In genomic region chr9:90842378-90842777, GRCh38 we compare ENCODE assay signal across 23 cellular contexts. TPM values are rescaled to one million over a fixed set of nuclear protein-coding genes. Genes with fewer than 3 reads are reported as not detected.
DNase-seq lines count a peak whose midpoint lies in the region; ATAC-seq, FAIRE-seq and TF ChIP-seq lines count a peak whose summit lies in the region.
"Had no signal": no experiment of that assay in that cellular context is flagged by ENCODE, and none has a peak within 500 bp of the region (broad histone marks: within the 10 kb centered on the region; RNA-seq: fewer than 3 reads in every experiment).

No MANE protein-coding gene starts in this region.

- H2AK5ac ChIP-seq in IMR-90 (ENCODE audit: low read depth, low read length): no peak overlapping the region

- TF ChIP-seq POLR2A in HepG2 (IDR thresholded peaks at IDR 0.05; ENCODE audit: insufficient read depth in 1 of 2, low read depth in 2 of 2, low read length in 2 of 2): no peak
- no peak for TF ChIP-seq POLR2A in right lobe of liver (IDR thresholded peaks at IDR 0.05)
- no peak for TF ChIP-seq POLR2A in IMR-90 (IDR thresholded peaks at IDR 0.05; ENCODE audit: low read depth, low read length)
- no peak for TF ChIP-seq POLR2A in erythroblast (IDR thresholded peaks at IDR 0.05; ENCODE audit: low read length)

- FAIRE-seq in HepG2 (lab: Jason Lieb, UNC): no peak
- FAIRE-seq: D721Med had no signal

- no TSS peak for BruUV-seq in HepG2 (replicated peaks; lab: Mats Ljungman, UMichigan)
- no TSS peak for BruUV-seq in IMR-90 (replicated peaks; lab: Mats Ljungman, UMichigan)

- DNase-seq in HepG2 (ENCODE audit: low spot score) (no peak), right lobe of liver (no peak), IMR-90 (no peak), erythroblast (lab: John Stamatoyannopoulos, UW) (peak; percentile 7 to 35), HT-29 (ENCODE audit: low spot score) (no peak), medulla oblongata (ENCODE audit: extremely low spot score) (no peak)
- DNase-seq: 8988T; ACHN; CD4-positive, alpha-beta T cell; NCI-H1105 treated with DMSO at 0.1 percent for 48 hours; NCI-H146; NCI-H2029; NCI-H446 treated with DMSO at 0.1 percent for 48 hours; NCI-H526; NCI-H82; PC-9 had no signal

- no peaks in the 10 kb centered on the region for H3K79me2 ChIP-seq in HepG2 (ENCODE audit: insufficient read depth, low read length)

- POLR2A ChIA-PET in HepG2 (lab: Yijun Ruan, JAX): no interaction called here
- POLR2A ChIA-PET in IMR-90 (lab: Charles Lee; ENCODE audit: unreplicated experiment): no interaction called here

- H3K23ac ChIP-seq in IMR-90 (ENCODE audit: low read depth, low read length): no peak overlapping the region

- H3K9ac ChIP-seq in HepG2 (ENCODE audit: insufficient read depth, low read depth, low read length) (no peak overlapping the region), IMR-90 (ENCODE audit: low read depth, low read length) (no peak overlapping the region)

- TF ChIP-seq CTCF in HepG2 (CRISPR knock-in tag; IDR thresholded peaks at IDR 0.05) (no peak), right lobe of liver (IDR thresholded peaks at IDR 0.05) (no peak), IMR-90 (conservative IDR thresholded peaks at IDR 0.05; ENCODE audit: low read depth, low read length) (no peak)

- H2BK15ac ChIP-seq in IMR-90 (ENCODE audit: low read depth, low read length): no peak overlapping the region

- intact Hi-C loops in HepG2 (cut with micrococcal nuclease; ENCODE audit: unreplicated experiment): no loop called here
- intact Hi-C loops in right lobe of liver (cut with DNase I): no loop called here
- intact Hi-C loops in IMR-90 (cut with micrococcal nuclease): no loop called here

- no peak overlapping the region for H2AK9ac ChIP-seq in IMR-90 (replicated peaks; ENCODE audit: low read depth, low read length, poor library complexity)

- TF ChIP-seq EP300 in HepG2 (IDR thresholded peaks at IDR 0.05; ENCODE audit: low read depth in 2 of 2, low read length in 2 of 2): no peak
- TF ChIP-seq EP300 in HepG2 (CRISPR knock-in tag; IDR thresholded peaks at IDR 0.05; ENCODE audit: borderline replicate concordance): no peak

- peaks cover 3% of the 10 kb centered on the region; the same call in 1 of the 2 replicates for H3K9me1 ChIP-seq in IMR-90 (ENCODE audit: insufficient read depth, low read length)

- H3K14ac ChIP-seq in IMR-90 (replicated peaks; ENCODE audit: low read depth, low read length): no peak overlapping the region

- H3K4me3 ChIP-seq in HepG2 (replicated peaks in 1 of 3; ENCODE audit: insufficient read depth in 1 of 3, low read depth in 2 of 3, low read length in 3 of 3) (no peak overlapping the region), right lobe of liver (no peak overlapping the region), IMR-90 (ENCODE audit: insufficient read depth, low read depth, low read length) (no peak overlapping the region)
- H3K4me3 ChIP-seq: PC-9, SJSA1 had no signal

- TF ChIP-seq RAD21 in HepG2 (CRISPR knock-in tag; IDR thresholded peaks at IDR 0.05) (no peak), IMR-90 (IDR thresholded peaks at IDR 0.05; ENCODE audit: low read length) (no peak)

- H3K18ac ChIP-seq in IMR-90 (ENCODE audit: low read depth, low read length): no peak overlapping the region

- H3K4me2 ChIP-seq in HepG2 (ENCODE audit: low read depth, low read length) (no peak overlapping the region), IMR-90 (ENCODE audit: low read depth, low read length) (no peak overlapping the region)
- H3K4me2 ChIP-seq: PC-9 had no signal

- dilution Hi-C loops in IMR-90 (cut with HindIII; ENCODE audit: low sequenced_read_pairs, unreplicated experiment): no loop called here

- CTCF ChIA-PET in HepG2 (lab: Yijun Ruan, JAX; ENCODE audit: low intra/inter-chr PET ratio, low total read pairs): no interaction called here
- CTCF ChIA-PET in IMR-90 (lab: Yijun Ruan, JAX): no interaction called here

- H4K20me1 ChIP-seq in HepG2 (ENCODE audit: insufficient read depth, low read length): no peaks in the 10 kb centered on the region
- no peaks in the 10 kb centered on the region for H4K20me1 ChIP-seq in IMR-90 (ENCODE audit: insufficient read depth, low read length)

- H4K91ac ChIP-seq in IMR-90 (ENCODE audit: insufficient read depth, low read depth, low read length): no peak overlapping the region

- no peak overlapping the region for H2AFZ ChIP-seq in HepG2 (ENCODE audit: low read length)
- H2AFZ ChIP-seq in IMR-90 (replicated peaks; ENCODE audit: low read length, poor library complexity): no peak overlapping the region
- H2AFZ ChIP-seq: PC-9 had no signal

- H3K27me3 ChIP-seq in HepG2 (ENCODE audit: control insufficient read depth in 1 of 2, insufficient read depth in 2 of 2, low read length in 2 of 2) (no peaks in the 10 kb centered on the region; a peak in 1 of 5 replicates), right lobe of liver (no peaks in the 10 kb centered on the region), IMR-90 (ENCODE audit: control insufficient read depth, insufficient read depth, low read length) (no peaks in the 10 kb centered on the region; the same call in 1 of the 2 replicates)
- H3K27me3 ChIP-seq: SJSA1 had no signal

- WGBS in HepG2 (ENCODE audit: low lambda C conversion rate): 56% methylated on average over 4 of the region's 4 CpGs
- WGBS in right lobe of liver (ENCODE audit: insufficient coverage, low coverage, low lambda C conversion rate, missing lambda C conversion rate): 86% methylated on average over 4 of the region's 4 CpGs
- WGBS in IMR-90 (ENCODE audit: extremely low coverage in 2 of 2, insufficient read length in 1 of 2), 2 experiments: 90 to 100% methylated on average over 2 to 3 of the region's 4 CpGs

- H3K27ac ChIP-seq in HepG2 (ENCODE audit: extremely low read length, insufficient read depth, low read length): no peak overlapping the region
- H3K27ac ChIP-seq in right lobe of liver: no peak overlapping the region
- no peak overlapping the region for H3K27ac ChIP-seq in IMR-90 (ENCODE audit: insufficient read depth, low read length)
- H3K27ac ChIP-seq: PC-9, SJSA1 had no signal

- no peak overlapping the region for H2BK120ac ChIP-seq in IMR-90 (ENCODE audit: low read depth, low read length)

- no peak overlapping the region for H4K8ac ChIP-seq in IMR-90 (ENCODE audit: low read depth in 2 of 2, low read length in 2 of 2)

- in situ Hi-C loops in HepG2 (cut with HindIII; ENCODE audit: extremely low pct_ligation_motif_present, low pct_unique_long_range_greater_than_20kb) (no loop called here), IMR-90 (cut with MboI; ENCODE audit: low sequenced_read_pairs) (no loop called here)

- H2BK5ac ChIP-seq in IMR-90 (ENCODE audit: low read depth, low read length, poor library complexity, severe bottlenecking): peak overlapping the region; percentile 51

- H2BK20ac ChIP-seq in IMR-90 (ENCODE audit: low read depth, low read length): no peak overlapping the region

- peaks cover 11% of the 10 kb centered on the region for H3K9me3 ChIP-seq in HepG2 (ENCODE audit: low read length)
- no peaks in the 10 kb centered on the region for H3K9me3 ChIP-seq in right lobe of liver
- H3K9me3 ChIP-seq in IMR-90 (ENCODE audit: control insufficient read depth, insufficient read depth, low read length): no peaks in the 10 kb centered on the region

- H3K4ac ChIP-seq in IMR-90 (ENCODE audit: low read depth, low read length): no peak overlapping the region

- ATAC-seq in HepG2 (no peak), right lobe of liver (no peak), IMR-90 (ENCODE audit: low read depth) (no peak), HG03565 (IDR thresholded peaks at IDR 0.05; ENCODE audit: unreplicated experiment) (no peak)
- ATAC-seq: Right ventricle myocardium inferior, T-cell had no signal

- H3K36me3 ChIP-seq in HepG2 (replicated peaks in 1 of 2; ENCODE audit: control insufficient read depth in 1 of 2, insufficient read depth in 2 of 2, low read length in 2 of 2) (no peaks in the 10 kb centered on the region), right lobe of liver (no peaks in the 10 kb centered on the region), IMR-90 (ENCODE audit: control insufficient read depth, insufficient read depth, low read length) (no peaks in the 10 kb centered on the region)
- H3K36me3 ChIP-seq: SJSA1 had no signal

- H4K5ac ChIP-seq in IMR-90 (ENCODE audit: low read depth, low read length): no peak overlapping the region

- no peak overlapping the region for H3K56ac ChIP-seq in IMR-90 (ENCODE audit: extremely low read depth, insufficient read depth, low read length)

- H3K4me1 ChIP-seq in HepG2 (ENCODE audit: insufficient read depth, low read length) (no peaks in the 10 kb centered on the region), right lobe of liver (no peaks in the 10 kb centered on the region), IMR-90 (ENCODE audit: control insufficient read depth, insufficient read depth, low read length) (no peaks in the 10 kb centered on the region)

- no peaks in the 10 kb centered on the region for H3K79me1 ChIP-seq in IMR-90 (ENCODE audit: low read depth in 1 of 2, low read length in 2 of 2)

RNA-seq across cellular contexts. Expression of gene SYK, which starts 40.8 kb away (rescaled TPM):
- total RNA-seq in HepG2 (2016; rRNA removed; fragmentation: Illumina TruSeq; extraction: Trizol) (not detected in 2 replicates), right lobe of liver (10 to 100 TPM in 1 of 6 experiments, 1 to 10 TPM in 5; 3.0 to 10.9 (median 3.7) TPM), IMR-90 (2012; rRNA removed) (not detected in 2 replicates)
- not detected in 2 replicates for total RNA-seq in HepG2 (2016; cell fraction: cytosol; rRNA removed; fragmentation: Illumina TruSeq; extraction: Trizol; ENCODE audit: low read depth)
- not detected in 2 replicates for total RNA-seq in HepG2 (2016; cell fraction: insoluble cytoplasmic fraction; rRNA removed; fragmentation: Illumina TruSeq; extraction: Trizol)
- not detected in 2 replicates for total RNA-seq in HepG2 (2016; cell fraction: membrane; rRNA removed; fragmentation: Illumina TruSeq; extraction: Trizol)
- total RNA-seq in HepG2 (2016; cell fraction: nucleus; rRNA removed; fragmentation: Illumina TruSeq; extraction: Trizol): not detected in 2 replicates
- polyA plus RNA-seq in HepG2 (2011; rRNA removed) (not detected in 2 replicates), IMR-90 (2012; rRNA removed) (not detected in 2 replicates)
- not detected in 2 replicates for polyA plus RNA-seq in HepG2 (2011; cell fraction: cytosol; rRNA removed)
- polyA plus RNA-seq in HepG2 (2011; cell fraction: nucleus; rRNA removed): not detected in 2 replicates
- polyA plus RNA-seq in HepG2 (2012): not detected in 2 replicates
- polyA plus RNA-seq in HepG2 (2016; cell fraction: cytosol; fragmentation: Illumina TruSeq; extraction: Trizol; ENCODE audit: low read depth): not detected in 2 replicates
- not detected in 2 replicates for polyA plus RNA-seq in HepG2 (2016; cell fraction: insoluble cytoplasmic fraction; fragmentation: Illumina TruSeq; extraction: Trizol; ENCODE audit: low read depth)
- not detected in 2 replicates for polyA plus RNA-seq in HepG2 (2016; cell fraction: membrane; fragmentation: Illumina TruSeq; extraction: Trizol; ENCODE audit: low read depth)
- polyA plus RNA-seq in HepG2 (2016; cell fraction: nucleus; fragmentation: Illumina TruSeq; extraction: Trizol; ENCODE audit: insufficient read depth, low read depth): not detected in 2 replicates
- polyA minus RNA-seq in HepG2 (2011; rRNA and poly(A)+ RNA removed; ENCODE audit: low replicate concordance): 0.02 TPM in 1 of 2 replicates, not detected in the other
- polyA minus RNA-seq in HepG2 (2011; cell fraction: cytosol; rRNA and poly(A)+ RNA removed): not detected in 2 replicates
- not detected in 2 replicates for polyA minus RNA-seq in HepG2 (2011; cell fraction: nucleus; rRNA and poly(A)+ RNA removed)
- not detected in 2 replicates for polyA plus RNA-seq in IMR-90 (2012; cell fraction: cytosol; rRNA removed)
- not detected in 2 replicates for polyA plus RNA-seq in IMR-90 (2012; cell fraction: nucleus; rRNA removed; ENCODE audit: low replicate concordance)
- total RNA-seq in HT-29 (2014; rRNA removed; shearing (Covaris generic)): 24.2 and 34.7 TPM in 2 replicates
- total RNA-seq: RPMI7951, SJSA1 had no signal
- polyA plus RNA-seq: BJ had no signal

Comparison
In these comparisons a context has a peak if more than half of its experiments do, and no peak if none do; other contexts are left out.
1. DNase-seq: peak in erythroblast (2 of 2); none in HepG2 (single experiment), right lobe of liver (0 of 3), IMR-90 (single experiment), HT-29 (single experiment) and medulla oblongata (single experiment).